13 cellular contexts compared by ENCODE assay signal in genomic region chr10:60978287-60979115, GRCh38. TPM values are rescaled to one million over a fixed set of nuclear protein-coding genes. Genes with fewer than 3 reads are reported as not detected.
DNase-seq lines count a peak whose midpoint lies in the region; ATAC-seq and TF ChIP-seq lines count a peak whose summit lies in the region.
"Had no signal": no experiment of that assay in that cellular context is flagged by ENCODE, and none has a peak within 500 bp of the region (broad histone marks: within the 10 kb centered on the region; RNA-seq: fewer than 3 reads in every experiment).

No MANE protein-coding gene starts in this region.

- WGBS in aorta, 2 donors, result 46 to 58% methylated on average over 7 of the region's 7 CpGs

- H3K27me3 ChIP-seq in GM23338 (ENCODE audit: insufficient read depth) (no peaks in the 10 kb centered on the region), PC-9 (ENCODE audit: insufficient read depth, low read depth) (no peaks in the 10 kb centered on the region), aorta (ENCODE audit: control insufficient read depth in 1 of 2, insufficient read depth in 2 of 2, low read length in 1 of 2) (no peaks in the 10 kb centered on the region)

- ATAC-seq in GM23338 (no peak), GM21576 (IDR thresholded peaks at IDR 0.05; ENCODE audit: unreplicated experiment) (no peak), HG02678 (IDR thresholded peaks at IDR 0.05; ENCODE audit: unreplicated experiment) (no peak), aorta (ENCODE audit: low FRiP score) (no peak)

- BruUV-seq in PC-9 (replicated peaks; lab: Mats Ljungman, UMichigan), result no TSS peak

- no peak overlapping the region for H3K27ac ChIP-seq in GM23338 (ENCODE audit: low read depth)
- H3K27ac ChIP-seq in PC-9, result peak overlapping the region; percentile 7; the same call in 1 of the 2 replicates
- H3K27ac ChIP-seq in aorta (ENCODE audit: low read depth in 1 of 2, low read length in 2 of 2), result no peak overlapping the region

- CTCF ChIA-PET in PC-9 (lab: Charles Lee), result no interaction called here

- POLR2A ChIA-PET in PC-9 (lab: Charles Lee; ENCODE audit: unreplicated experiment), result no interaction called here

- H3K27ac Mint-ChIP-seq in GM23338, result peak overlapping the region; percentile 25; the same call in 1 of the 2 replicates
- H3K27ac Mint-ChIP-seq: activated CD4-positive, alpha-beta T cell treated with anti-CD3 and anti-CD28 coated beads, Interleukin-2, amount 10 ng/mL, durations not matched to agents 24 days and 14 days; IgD-negative memory B cell had no signal

- H3K36me3 ChIP-seq in GM23338 (ENCODE audit: insufficient read depth) (no peaks in the 10 kb centered on the region), PC-9 (ENCODE audit: low read depth) (no peaks in the 10 kb centered on the region), aorta (ENCODE audit: control insufficient read depth in 1 of 2, insufficient read depth in 2 of 2, low read length in 1 of 2) (no peaks in the 10 kb centered on the region)

- H3K4me3 Mint-ChIP-seq in GM23338, result no peak overlapping the region
- H3K4me3 Mint-ChIP-seq: activated CD4-positive, alpha-beta T cell treated with anti-CD3 and anti-CD28 coated beads, Interleukin-2, amount 10 ng/mL, durations not matched to agents 24 days and 14 days; IgD-negative memory B cell had no signal

- H3K9me2 ChIP-seq in GM23338 (ENCODE audit: insufficient read depth) (no peaks in the 10 kb centered on the region), PC-9 (ENCODE audit: insufficient read depth) (no peaks in the 10 kb centered on the region)

- H3K9me3 Mint-ChIP-seq in GM23338, result no peaks in the 10 kb centered on the region
- H3K9me3 Mint-ChIP-seq: activated CD4-positive, alpha-beta T cell treated with anti-CD3 and anti-CD28 coated beads, Interleukin-2, amount 10 ng/mL, durations not matched to agents 24 days and 14 days; IgD-negative memory B cell had no signal

- H4K20me1 ChIP-seq in GM23338 (replicated peaks; ENCODE audit: insufficient read depth) (no peaks in the 10 kb centered on the region), PC-9 (ENCODE audit: insufficient read depth) (no peaks in the 10 kb centered on the region)

- no peaks in the 10 kb centered on the region for H3K4me1 ChIP-seq in GM23338 (ENCODE audit: insufficient read depth)
- H3K4me1 ChIP-seq in PC-9 (replicated peaks; ENCODE audit: insufficient read depth), result peaks cover 43% of the 10 kb centered on the region
- no peaks in the 10 kb centered on the region for H3K4me1 ChIP-seq in aorta (ENCODE audit: control insufficient read depth in 1 of 2, insufficient read depth in 2 of 2, low read length in 2 of 2)

- peak; percentile 25 for TF ChIP-seq POLR2A in erythroblast (IDR thresholded peaks at IDR 0.05; ENCODE audit: low read length)

- H3K4me3 ChIP-seq in GM23338 (no peak overlapping the region), PC-9 (no peak overlapping the region), aorta (ENCODE audit: low read length in 2 of 2) (no peak overlapping the region)

- DNase-seq in GM23338 (ENCODE audit: low spot score), result no peak
- peak; percentile 27 to 88 for DNase-seq in PC-9
- peak; percentile 87 to 94 for DNase-seq in erythroblast (lab: John Stamatoyannopoulos, UW)
- DNase-seq in pons (ENCODE audit: low spot score), result peak; percentile 92
- DNase-seq in stimulated activated CD4-positive, alpha-beta T cell treated with anti-CD3 and anti-CD28 coated beads, Interleukin-1b, Interleukin-23, amount 100 ng/mL, for 48 hours, result no peak
- DNase-seq in aorta, result no peak
- DNase-seq: activated CD4-positive, alpha-beta T cell treated with anti-CD3 and anti-CD28 coated beads, Interleukin-2, amount 10 ng/mL, durations not matched to agents 24 days and 14 days; Caco-2; occipital lobe; stimulated activated CD4-positive, alpha-beta T cell treated with anti-CD3 and anti-CD28 coated beads, Interleukin-4, amount 100 ng/mL, for 1 hour had no signal

- H3K79me2 ChIP-seq in GM23338 (replicated peaks; ENCODE audit: insufficient read depth) (no peaks in the 10 kb centered on the region), PC-9 (ENCODE audit: low read depth) (no peaks in the 10 kb centered on the region)

- H3K9me3 ChIP-seq in PC-9 (ENCODE audit: insufficient read depth, low read depth) (peaks cover 11% of the 10 kb centered on the region; the same call in 1 of the 2 replicates), aorta (ENCODE audit: control insufficient read depth, low read length) (no peaks in the 10 kb centered on the region)
- H3K9me3 ChIP-seq: Caco-2 had no signal

- intact Hi-C loops in PC-9 (cut with micrococcal nuclease; ENCODE audit: unreplicated experiment), result loop anchor here (2.0 kb wide), 1 partner anchor 58 kb away; no protein-coding TSS in a partner anchor
- intact Hi-C loops in aorta (cut with DNase I), result no loop called here

- H2AFZ ChIP-seq in GM23338, result peak overlapping the region; percentile 30; the same call in 1 of the 2 replicates
- no peak overlapping the region for H2AFZ ChIP-seq in PC-9

- no peaks in the 10 kb centered on the region for H3K27me3 Mint-ChIP-seq in GM23338 (ENCODE audit: insufficient read depth, low read depth, poor library complexity)
- H3K27me3 Mint-ChIP-seq: IgD-negative memory B cell had no signal

- H3F3A ChIP-seq in GM23338 (replicated peaks; ENCODE audit: low read depth), result no peaks in the 10 kb centered on the region
- peaks cover 6% of the 10 kb centered on the region; the same call in 1 of the 2 replicates for H3F3A ChIP-seq in PC-9 (ENCODE audit: insufficient read depth, low read depth)

- H3K4me1 Mint-ChIP-seq in GM23338, result peaks cover 3% of the 10 kb centered on the region
- H3K4me1 Mint-ChIP-seq: IgD-negative memory B cell had no signal

- no peaks in the 10 kb centered on the region for H3K36me3 Mint-ChIP-seq in GM23338 (ENCODE audit: low read depth)
- H3K36me3 Mint-ChIP-seq: IgD-negative memory B cell had no signal

- H3K4me2 ChIP-seq in GM23338 (no peak overlapping the region), PC-9 (peak overlapping the region; percentile 23)

- no peak for TF ChIP-seq CTCF in GM23338 (conservative IDR thresholded peaks at IDR 0.05; ENCODE audit: low read depth in 2 of 2)
- TF ChIP-seq CTCF in PC-9 (conservative IDR thresholded peaks at IDR 0.05), result no peak

TF ChIP-seq in GM23338, 12 proteins besides CTCF, POLR2A, EP300 and RAD21 (continues in another document):
- TF ChIP-seq ZNF462 (CRISPR knock-in tag; IDR thresholded peaks at IDR 0.05) (no peak), POLR2AphosphoS5 (IDR thresholded peaks at IDR 0.05; ENCODE audit: low read depth) (no peak)

RNA-seq across cellular contexts. Expression of gene RHOBTB1, which starts 34.5 kb away (rescaled TPM):
- 13.2 and 24.8 TPM in 2 replicates for total RNA-seq in GM23338 (2014; rRNA removed; shearing (Covaris generic))
- polyA plus RNA-seq in GM23338 (2016; fragmentation: Nextera tagmentation; extraction: Ambion mirVana) (4.6 and 4.8 TPM in 2 replicates), aorta (10 to 100 TPM in 1 of 2 donors, 1 to 10 TPM in 1; 5.1 to 11.4 TPM)
- total RNA-seq in PC-9 (2021) (5.2 and 7.8 TPM in 2 replicates), aorta (10 to 100 TPM; 12.9 to 22.8 TPM)
- total RNA-seq: activated CD4-positive, alpha-beta T cell treated with anti-CD3 and anti-CD28 coated beads, Interleukin-2, amount 10 ng/mL, durations not matched to agents 24 days and 14 days had no signal

Comparison
In these comparisons a context has a peak if more than half of its experiments do, and no peak if none do; other contexts are left out.
1. DNase-seq: peak in PC-9 (2 of 2), erythroblast (2 of 2) and pons (single experiment); none in GM23338 (single experiment), stimulated activated CD4-positive, alpha-beta T cell treated with anti-CD3 and anti-CD28 coated beads, Interleukin-1b, Interleukin-23, amount 100 ng/mL, for 48 hours (single experiment) and aorta (0 of 2).